ENCODE assay signal across 1 cellular context in genomic region chr22:46006379-46007002, GRCh38.
TF ChIP-seq lines count a peak whose summit lies in the region.

No MANE protein-coding gene starts in this region.

TF ChIP-seq in HepG2, 621 proteins besides CTCF, POLR2A, EP300 and RAD21 (continued from another document and continues in another):
- TF ChIP-seq RNF219 (CRISPR knock-in tag; IDR thresholded peaks at IDR 0.05) (no peak), ZNF34 (CRISPR knock-in tag; IDR thresholded peaks at IDR 0.05; ENCODE audit: borderline replicate concordance) (no peak), CREBL2 (CRISPR knock-in tag; IDR thresholded peaks at IDR 0.05; ENCODE audit: borderline replicate concordance) (no peak), SNAPC4 (CRISPR knock-in tag; IDR thresholded peaks at IDR 0.05) (no peak), TFAP4 (IDR thresholded peaks at IDR 0.05; ENCODE audit: borderline replicate concordance, low read depth) (peak; percentile 18; the same call in 1 of the 2 replicates), KMT2A (CRISPR knock-in tag; IDR thresholded peaks at IDR 0.05) (no peak), RNF2 (conservative IDR thresholded peaks at IDR 0.05; ENCODE audit: low read depth) (0 out of 2 replicates have a peak, but pooled peaks have one; percentile 18), NFE2L1 (CRISPR knock-in tag; IDR thresholded peaks at IDR 0.05; ENCODE audit: borderline replicate concordance) (no peak), ZBTB1 (CRISPR knock-in tag; IDR thresholded peaks at IDR 0.05; ENCODE audit: borderline replicate concordance) (no peak), ZNF670 (CRISPR knock-in tag; IDR thresholded peaks at IDR 0.05; ENCODE audit: borderline replicate concordance) (no peak), TMF1 (CRISPR knock-in tag; IDR thresholded peaks at IDR 0.05; ENCODE audit: low read depth) (0 out of 2 replicates have a peak, but pooled peaks have one; percentile 28), ZNF547 (CRISPR knock-in tag; IDR thresholded peaks at IDR 0.05) (no peak; the same call in 1 of the 2 replicates), RXRB (CRISPR knock-in tag; IDR thresholded peaks at IDR 0.05; ENCODE audit: borderline replicate concordance) (peak; percentile 99), SETDB1 (CRISPR knock-in tag; IDR thresholded peaks at IDR 0.05; ENCODE audit: borderline replicate concordance) (no peak), ZNF274 (CRISPR knock-in tag; IDR thresholded peaks at IDR 0.05) (no peak), NFAT5 (CRISPR knock-in tag; IDR thresholded peaks at IDR 0.05) (0 out of 2 replicates have a peak, but pooled peaks have one; percentile 32), ZMAT5 (CRISPR knock-in tag; IDR thresholded peaks at IDR 0.05; ENCODE audit: borderline replicate concordance, low read depth) (no peak), BCL6 (CRISPR knock-in tag; IDR thresholded peaks at IDR 0.05) (peak; percentile 67), ZBTB40 (IDR thresholded peaks at IDR 0.05) (no peak), ZBTB40 (CRISPR knock-in tag; IDR thresholded peaks at IDR 0.05) (peak; percentile 17; the same call in 1 of the 2 replicates), MYC (CRISPR knock-in tag; IDR thresholded peaks at IDR 0.05; ENCODE audit: borderline replicate concordance) (peak; percentile 29; the same call in 1 of the 2 replicates), ZNF746 (CRISPR knock-in tag; IDR thresholded peaks at IDR 0.05) (0 out of 2 replicates have a peak, but pooled peaks have one; percentile 49), ZNF124 (CRISPR knock-in tag; IDR thresholded peaks at IDR 0.05) (peak; percentile 70; the same call in 1 of the 2 replicates), PRMT3 (CRISPR knock-in tag; IDR thresholded peaks at IDR 0.05; ENCODE audit: borderline replicate concordance, low read depth) (no peak), TFE3 (CRISPR knock-in tag; IDR thresholded peaks at IDR 0.05) (no peak), MTA1 (CRISPR knock-in tag; IDR thresholded peaks at IDR 0.05; ENCODE audit: borderline replicate concordance) (no peak), CHD4 (IDR thresholded peaks at IDR 0.05; ENCODE audit: borderline replicate concordance, low read length) (no peak), KLF12 (CRISPR knock-in tag; IDR thresholded peaks at IDR 0.05; ENCODE audit: borderline replicate concordance) (no peak), HMGA1 (CRISPR knock-in tag; conservative IDR thresholded peaks at IDR 0.05) (no peak), CENPX (CRISPR knock-in tag; IDR thresholded peaks at IDR 0.05) (no peak), ZNF431 (CRISPR knock-in tag; IDR thresholded peaks at IDR 0.05; ENCODE audit: borderline replicate concordance, low read depth) (no peak)
